In the genomic region with DNA sequence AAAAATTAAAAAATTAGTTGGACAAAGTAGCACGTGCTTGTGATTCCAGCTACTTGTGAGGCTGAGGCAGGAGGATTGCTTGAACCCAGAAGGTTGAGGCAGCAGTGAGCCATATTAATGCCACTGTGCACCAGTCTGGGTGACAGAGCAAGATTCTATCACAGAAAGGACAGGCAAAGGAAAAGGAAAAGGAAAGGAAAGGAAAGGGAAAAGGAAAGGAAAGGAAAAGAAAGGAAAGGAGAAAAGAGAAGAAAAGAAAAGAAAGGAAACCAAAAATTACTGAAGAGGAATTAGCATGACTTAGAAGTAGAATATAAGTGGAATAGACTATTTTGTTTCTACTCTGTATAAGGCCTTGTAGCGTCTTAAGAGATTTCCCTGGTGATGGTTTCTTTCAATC, we compare ENCODE assay signal across 37 cellular contexts.
"Had no signal": no experiment of that assay in that cellular context is flagged by ENCODE, and none has a peak within 500 bp of the region (broad histone marks: within the 10 kb centered on the region; RNA-seq: fewer than 3 reads in every experiment).

No MANE protein-coding gene starts in this region.

- H3K27ac ChIP-seq: adrenal gland, body of pancreas, epithelial cell of prostate, esophagus squamous epithelium, gastroesophageal sphincter, WERI-Rb-1 had no signal

- H3K27me3 ChIP-seq: body of pancreas, esophagus squamous epithelium, gastroesophageal sphincter had no signal

- ATAC-seq: activated CD4-positive, alpha-beta T cell treated with anti-CD3 and anti-CD28 coated beads for 36 hours; activated CD8-positive, alpha-beta memory T cell treated with anti-CD3 and anti-CD28 coated beads, Interleukin-2, amount 10 ng/mL, durations not matched to agents 7 days and 5 days; activated CD8-positive, alpha-beta T cell treated with anti-CD3 and anti-CD28 coated beads, Interleukin-2, amount 10 ng/mL, durations not matched to agents 7 days and 5 days; activated naive CD8-positive, alpha-beta T cell treated with anti-CD3 and anti-CD28 coated beads, Interleukin-2, amount 50 U/mL, for 24 hours; body of pancreas; effector memory CD8-positive, alpha-beta T cell; gastroesophageal sphincter; T-helper 17 cell had no signal

- H3K4me3 ChIP-seq: adrenal gland, body of pancreas, esophagus squamous epithelium, gastroesophageal sphincter had no signal

- DNase-seq: activated CD4-positive, alpha-beta memory T cell treated with anti-CD3 and anti-CD28 coated beads for 36 hours; activated CD4-positive, alpha-beta T cell treated with anti-CD3 and anti-CD28 coated beads for 36 hours; activated CD4-positive, alpha-beta T cell treated with anti-CD3 and anti-CD28 coated beads, Interleukin-2, amount 10 ng/mL, durations not matched to agents 24 days and 14 days; activated CD4-positive, CD25-positive, alpha-beta regulatory T cell; activated CD4-positive, CD25-positive, alpha-beta regulatory T cell treated with anti-CD3 and anti-CD28 coated beads, Interleukin-2, amount 50 U/mL, for 72 hours; activated CD8-positive, alpha-beta memory T cell treated with anti-CD3 and anti-CD28 coated beads, Interleukin-2, amount 10 ng/mL, durations not matched to agents 7 days and 5 days; activated CD8-positive, alpha-beta memory T cell treated with anti-CD3 and anti-CD28 coated beads, Interleukin-2, amount 50 U/mL, for 4 hours; activated CD8-positive, alpha-beta T cell treated with anti-CD3 and anti-CD28 coated beads, Interleukin-2, amount 10 ng/mL, durations not matched to agents 7 days and 5 days; activated effector memory CD4-positive, alpha-beta T cell treated with anti-CD3 and anti-CD28 coated beads, Interleukin-2, amount 50 U/mL, for 16 hours; activated naive CD4-positive, alpha-beta T cell treated with anti-CD3 and anti-CD28 coated beads for 36 hours; activated naive CD8-positive, alpha-beta T cell treated with anti-CD3 and anti-CD28 coated beads for 36 hours; activated naive CD8-positive, alpha-beta T cell treated with anti-CD3 and anti-CD28 coated beads, Interleukin-2, amount 50 U/mL, for 24 hours; activated T-cell treated with anti-CD3 and anti-CD28 coated beads, Interleukin-2, amount 50 U/mL, for 1 hour; activated T-cell treated with anti-CD3 and anti-CD28 coated beads, Interleukin-2, amount 50 U/mL, for 48 hours; adrenal gland; amygdala; aorta; body of pancreas; caudate nucleus; cortex of kidney; dermis blood vessel endothelial cell; effector CD4-positive, alpha-beta T cell; effector memory CD8-positive, alpha-beta T cell; esophagus squamous epithelium; foreskin melanocyte; T-helper 1 cell; T-helper 17 cell; T1000; WERI-Rb-1 had no signal

- H3K4me1 Mint-ChIP-seq: activated CD4-positive, alpha-beta T cell treated with anti-CD3 and anti-CD28 coated beads for 36 hours; activated CD4-positive, alpha-beta T cell treated with anti-CD3 and anti-CD28 coated beads, Interleukin-2, amount 10 ng/mL, durations not matched to agents 24 days and 14 days; activated naive CD4-positive, alpha-beta T cell treated with anti-CD3 and anti-CD28 coated beads, Interleukin-2, amount 50 U/mL, for 24 hours; activated naive CD8-positive, alpha-beta T cell treated with anti-CD3 and anti-CD28 coated beads for 36 hours; activated naive CD8-positive, alpha-beta T cell treated with anti-CD3 and anti-CD28 coated beads, Interleukin-2, amount 50 U/mL, for 24 hours; T-helper 17 cell had no signal

- H3K9me3 ChIP-seq: adrenal gland, body of pancreas, esophagus squamous epithelium, gastroesophageal sphincter had no signal

- H3K27me3 Mint-ChIP-seq: activated CD8-positive, alpha-beta memory T cell treated with anti-CD3 and anti-CD28 coated beads, Interleukin-2, amount 10 ng/mL, durations not matched to agents 7 days and 5 days; activated naive CD4-positive, alpha-beta T cell treated with anti-CD3 and anti-CD28 coated beads, Interleukin-2, amount 50 U/mL, for 24 hours; activated naive CD8-positive, alpha-beta T cell treated with anti-CD3 and anti-CD28 coated beads for 36 hours; effector memory CD8-positive, alpha-beta T cell had no signal

- H3K4me3 Mint-ChIP-seq: activated CD4-positive, alpha-beta memory T cell treated with anti-CD3 and anti-CD28 coated beads for 36 hours; activated CD4-positive, alpha-beta T cell treated with anti-CD3 and anti-CD28 coated beads for 36 hours; activated CD4-positive, alpha-beta T cell treated with anti-CD3 and anti-CD28 coated beads, Interleukin-2, amount 10 ng/mL, durations not matched to agents 24 days and 14 days; activated CD8-positive, alpha-beta memory T cell treated with anti-CD3 and anti-CD28 coated beads, Interleukin-2, amount 10 ng/mL, durations not matched to agents 7 days and 5 days; activated CD8-positive, alpha-beta T cell treated with anti-CD3 and anti-CD28 coated beads, Interleukin-2, amount 10 ng/mL, durations not matched to agents 7 days and 5 days; activated naive CD4-positive, alpha-beta T cell treated with anti-CD3 and anti-CD28 coated beads for 36 hours; activated naive CD4-positive, alpha-beta T cell treated with anti-CD3 and anti-CD28 coated beads, Interleukin-2, amount 50 U/mL, for 24 hours; activated naive CD8-positive, alpha-beta T cell treated with anti-CD3 and anti-CD28 coated beads for 36 hours; activated naive CD8-positive, alpha-beta T cell treated with anti-CD3 and anti-CD28 coated beads, Interleukin-2, amount 50 U/mL, for 24 hours; activated T-helper 1 cell treated with anti-CD3 and anti-CD28 coated beads, Interleukin-12 subunit alpha, Interleukin-12 subunit beta, Interleukin-2, Interleukin-4 antibody, amounts not matched to agents 30 ng/mL and 10 ng/mL and 1 ng/mL, durations not matched to agents 14 hours and 24 hours and 36 hours; effector memory CD8-positive, alpha-beta T cell; T-helper 17 cell; T-helper 2 cell treated with Interferon-gamma antibody and Interleukin-4, amounts not matched to agents 5 μg/mL and 100 μg/mL, for 36 hours had no signal

- H3K27ac Mint-ChIP-seq: activated CD4-positive, alpha-beta memory T cell treated with anti-CD3 and anti-CD28 coated beads for 36 hours; activated CD4-positive, alpha-beta T cell treated with anti-CD3 and anti-CD28 coated beads for 36 hours; activated CD4-positive, alpha-beta T cell treated with anti-CD3 and anti-CD28 coated beads, Interleukin-2, amount 10 ng/mL, durations not matched to agents 24 days and 14 days; activated CD8-positive, alpha-beta memory T cell treated with anti-CD3 and anti-CD28 coated beads, Interleukin-2, amount 10 ng/mL, durations not matched to agents 7 days and 5 days; activated CD8-positive, alpha-beta T cell treated with anti-CD3 and anti-CD28 coated beads, Interleukin-2, amount 10 ng/mL, durations not matched to agents 7 days and 5 days; activated naive CD4-positive, alpha-beta T cell treated with anti-CD3 and anti-CD28 coated beads for 36 hours; activated naive CD4-positive, alpha-beta T cell treated with anti-CD3 and anti-CD28 coated beads, Interleukin-2, amount 50 U/mL, for 24 hours; activated naive CD8-positive, alpha-beta T cell treated with anti-CD3 and anti-CD28 coated beads for 36 hours; activated naive CD8-positive, alpha-beta T cell treated with anti-CD3 and anti-CD28 coated beads, Interleukin-2, amount 50 U/mL, for 24 hours; activated T-helper 1 cell treated with anti-CD3 and anti-CD28 coated beads, Interleukin-12 subunit alpha, Interleukin-12 subunit beta, Interleukin-2, Interleukin-4 antibody, amounts not matched to agents 30 ng/mL and 10 ng/mL and 1 ng/mL, durations not matched to agents 14 hours and 24 hours and 36 hours; activated T-helper 2 cell treated with anti-CD3 and anti-CD28 coated beads, Interferon-gamma antibody, Interleukin-2, Interleukin-4, amounts not matched to agents 10 μg/mL and 5 μg/mL and 100 μg/mL, durations not matched to agents 14 hours and 24 hours and 36 hours; effector memory CD8-positive, alpha-beta T cell; T-helper 17 cell; T-helper 2 cell treated with Interferon-gamma antibody and Interleukin-4, amounts not matched to agents 5 μg/mL and 100 μg/mL, for 36 hours had no signal

- H3K36me3 Mint-ChIP-seq: activated CD4-positive, alpha-beta memory T cell treated with anti-CD3 and anti-CD28 coated beads for 36 hours; activated CD8-positive, alpha-beta memory T cell treated with anti-CD3 and anti-CD28 coated beads, Interleukin-2, amount 10 ng/mL, durations not matched to agents 7 days and 5 days; activated naive CD4-positive, alpha-beta T cell treated with anti-CD3 and anti-CD28 coated beads, Interleukin-2, amount 50 U/mL, for 24 hours; activated naive CD8-positive, alpha-beta T cell treated with anti-CD3 and anti-CD28 coated beads for 36 hours had no signal

- H3K9me3 Mint-ChIP-seq: activated CD4-positive, alpha-beta memory T cell treated with anti-CD3 and anti-CD28 coated beads for 36 hours; activated CD4-positive, alpha-beta T cell treated with anti-CD3 and anti-CD28 coated beads, Interleukin-2, amount 10 ng/mL, durations not matched to agents 24 days and 14 days; activated naive CD4-positive, alpha-beta T cell treated with anti-CD3 and anti-CD28 coated beads for 36 hours; activated naive CD4-positive, alpha-beta T cell treated with anti-CD3 and anti-CD28 coated beads, Interleukin-2, amount 50 U/mL, for 24 hours; activated naive CD8-positive, alpha-beta T cell treated with anti-CD3 and anti-CD28 coated beads for 36 hours; activated naive CD8-positive, alpha-beta T cell treated with anti-CD3 and anti-CD28 coated beads, Interleukin-2, amount 50 U/mL, for 24 hours; activated T-helper 1 cell treated with anti-CD3 and anti-CD28 coated beads, Interleukin-12 subunit alpha, Interleukin-12 subunit beta, Interleukin-2, Interleukin-4 antibody, amounts not matched to agents 30 ng/mL and 10 ng/mL and 1 ng/mL, durations not matched to agents 14 hours and 24 hours and 36 hours; activated T-helper 2 cell treated with anti-CD3 and anti-CD28 coated beads, Interferon-gamma antibody, Interleukin-2, Interleukin-4, amounts not matched to agents 10 μg/mL and 5 μg/mL and 100 μg/mL, durations not matched to agents 14 hours and 24 hours and 36 hours; effector memory CD8-positive, alpha-beta T cell; T-helper 2 cell treated with Interferon-gamma antibody and Interleukin-4, amounts not matched to agents 5 μg/mL and 100 μg/mL, for 36 hours had no signal

- H3K4me1 ChIP-seq: adrenal gland, body of pancreas, esophagus squamous epithelium, gastroesophageal sphincter had no signal

- FAIRE-seq: colon, endothelial cell of umbilical vein had no signal

- H3K36me3 ChIP-seq: adrenal gland, esophagus squamous epithelium, gastroesophageal sphincter, WERI-Rb-1 had no signal
